10 cellular contexts compared by ENCODE assay signal in genomic region chr11:96259053-96259837, GRCh38.
DNase-seq lines count a peak whose midpoint lies in the region; ATAC-seq, FAIRE-seq and TF ChIP-seq lines count a peak whose summit lies in the region.
"Had no signal": no experiment of that assay in that cellular context is flagged by ENCODE, and none has a peak within 500 bp of the region (broad histone marks: within the 10 kb centered on the region; RNA-seq: fewer than 3 reads in every experiment).

No MANE protein-coding gene starts in this region.

- FAIRE-seq in H54 (lab: Jason Lieb, UNC): peak; percentile 60
- FAIRE-seq: colon had no signal

- peak overlapping the region in 20 of 21 experiments; percentile 1 to 95 (median 72) for H3K27ac ChIP-seq in skin epidermis

- H3K4me3 ChIP-seq in skin epidermis: no peak overlapping the region

- TF ChIP-seq POLR2A in H54 (IDR thresholded peaks at IDR 0.05; ENCODE audit: low read depth, low read length): no peak

- ATAC-seq in HG02852 (IDR thresholded peaks at IDR 0.05; ENCODE audit: unreplicated experiment): no peak

- DNase-seq in H54 (ENCODE audit: insufficient read length, low spot score): peak; percentile 12
- DNase-seq in SW480 (ENCODE audit: low spot score): peak; percentile 36
- peak; percentile 57 for DNase-seq in fibroblast of the conjunctiva (ENCODE audit: low read depth)
- DNase-seq in middle frontal gyrus (ENCODE audit: extremely low spot score, low spot score): no peak
- DNase-seq in putamen (ENCODE audit: low spot score): no peak
- no peak for DNase-seq in globus pallidus (ENCODE audit: low spot score)
- DNase-seq: NCI-H510A had no signal

Comparison
In these comparisons a context has a peak if more than half of its experiments do, and no peak if none do; other contexts are left out.
1. DNase-seq: peak in H54 (single experiment), SW480 (single experiment) and fibroblast of the conjunctiva (single experiment); none in middle frontal gyrus (single experiment), putamen (single experiment) and globus pallidus (single experiment).